In genomic region chr5:110916373-110917049, GRCh38 we compare ENCODE assay signal across 9 cellular contexts.
DNase-seq lines count a peak whose midpoint lies in the region; ATAC-seq and TF ChIP-seq lines count a peak whose summit lies in the region.
"Had no signal": no experiment of that assay in that cellular context is flagged by ENCODE, and none has a peak within 500 bp of the region (broad histone marks: within the 10 kb centered on the region; RNA-seq: fewer than 3 reads in every experiment).

No MANE protein-coding gene starts in this region.

- H3K27ac Mint-ChIP-seq in CD4-positive, alpha-beta memory T cell, result no peak overlapping the region
- no peak overlapping the region for H3K27ac Mint-ChIP-seq in activated CD4-positive, alpha-beta memory T cell treated with anti-CD3 and anti-CD28 coated beads for 36 hours
- H3K27ac Mint-ChIP-seq: activated T-helper 17 cell treated with anti-CD3 and anti-CD28 coated beads, Interleukin-2, amount 50 U/mL, for 72 hours had no signal

- H3K9me3 ChIP-seq in upper lobe of right lung, result no peaks in the 10 kb centered on the region
- H3K9me3 ChIP-seq in CD4-positive, alpha-beta memory T cell (ENCODE audit: control insufficient read depth in 1 of 2, low read length in 2 of 2), result no peaks in the 10 kb centered on the region

- H3K27ac ChIP-seq in upper lobe of right lung, result no peak overlapping the region
- no peak overlapping the region for H3K27ac ChIP-seq in CD4-positive, alpha-beta memory T cell (ENCODE audit: low read depth, low read length)

- CTCF ChIA-PET in CD4-positive, alpha-beta memory T cell (lab: Charles Lee; ENCODE audit: partially characterized antibody), result no interaction called here
- CTCF ChIA-PET in activated CD4-positive, alpha-beta memory T cell treated with anti-CD3 and anti-CD28 coated beads for 36 hours (lab: Charles Lee), result no interaction called here

- H3K4me3 Mint-ChIP-seq in CD4-positive, alpha-beta memory T cell, result no peak overlapping the region
- no peak overlapping the region for H3K4me3 Mint-ChIP-seq in activated CD4-positive, alpha-beta memory T cell treated with anti-CD3 and anti-CD28 coated beads for 36 hours
- H3K4me3 Mint-ChIP-seq: activated T-helper 17 cell treated with anti-CD3 and anti-CD28 coated beads, Interleukin-2, amount 50 U/mL, for 72 hours had no signal

- TF ChIP-seq CTCF in fibroblast of the aortic adventitia (IDR thresholded peaks at IDR 0.05; ENCODE audit: insufficient read depth, low read length) (no peak), upper lobe of right lung (IDR thresholded peaks at IDR 0.05) (no peak)

- no peaks in the 10 kb centered on the region for H3K36me3 Mint-ChIP-seq in CD4-positive, alpha-beta memory T cell
- no peaks in the 10 kb centered on the region for H3K36me3 Mint-ChIP-seq in activated CD4-positive, alpha-beta memory T cell treated with anti-CD3 and anti-CD28 coated beads for 36 hours

- H3K4me1 Mint-ChIP-seq in CD4-positive, alpha-beta memory T cell, result no peaks in the 10 kb centered on the region
- H3K4me1 Mint-ChIP-seq in activated CD4-positive, alpha-beta memory T cell treated with anti-CD3 and anti-CD28 coated beads for 36 hours (ENCODE audit: low read depth), result no peaks in the 10 kb centered on the region
- H3K4me1 Mint-ChIP-seq: activated T-helper 17 cell treated with anti-CD3 and anti-CD28 coated beads, Interleukin-2, amount 50 U/mL, for 72 hours had no signal

- no peaks in the 10 kb centered on the region for H3K36me3 ChIP-seq in upper lobe of right lung
- H3K36me3 ChIP-seq in CD4-positive, alpha-beta memory T cell (ENCODE audit: insufficient read depth, low read length), result no peaks in the 10 kb centered on the region

- peak; percentile 36 for ATAC-seq in upper lobe of right lung
- ATAC-seq: activated T-helper 17 cell treated with anti-CD3 and anti-CD28 coated beads, Interleukin-2, amount 50 U/mL, for 72 hours had no signal

- peak; percentile 14 for DNase-seq in NK-92 treated with Interleukin-12 subunit alpha and Interleukin-12 subunit beta, amount 100 ng/mL, for 24 hours (lab: John Stamatoyannopoulos, UW)
- no peak for DNase-seq in NK-92 (lab: John Stamatoyannopoulos, UW; ENCODE audit: unreplicated experiment)
- peak; percentile 74 to 83 for DNase-seq in NCI-H524 (lab: John Stamatoyannopoulos, UW)
- peak; percentile 96 for DNase-seq in fibroblast of the aortic adventitia (ENCODE audit: low read depth)
- no peak for DNase-seq in upper lobe of right lung
- DNase-seq in CD4-positive, alpha-beta memory T cell, result no peak
- no peak for DNase-seq in cerebellum (ENCODE audit: low spot score)
- no peak for DNase-seq in activated CD4-positive, alpha-beta memory T cell treated with anti-CD3 and anti-CD28 coated beads for 36 hours

- H3K9me3 Mint-ChIP-seq in CD4-positive, alpha-beta memory T cell, result peaks cover 0 to 2% (median 0%) of the 10 kb centered on the region in 8 donors
- H3K9me3 Mint-ChIP-seq in activated CD4-positive, alpha-beta memory T cell treated with anti-CD3 and anti-CD28 coated beads for 36 hours, result no peaks in the 10 kb centered on the region
- H3K9me3 Mint-ChIP-seq: activated T-helper 17 cell treated with anti-CD3 and anti-CD28 coated beads, Interleukin-2, amount 50 U/mL, for 72 hours had no signal

- no peaks in the 10 kb centered on the region for H3K27me3 ChIP-seq in upper lobe of right lung
- H3K27me3 ChIP-seq in CD4-positive, alpha-beta memory T cell (ENCODE audit: insufficient read depth, low read length), result no peaks in the 10 kb centered on the region

- peaks cover 15% of the 10 kb centered on the region for H3K4me1 ChIP-seq in upper lobe of right lung
- H3K4me1 ChIP-seq in CD4-positive, alpha-beta memory T cell (ENCODE audit: insufficient read depth, low read length), result no peaks in the 10 kb centered on the region

- H3K4me3 ChIP-seq in fibroblast of the aortic adventitia (ENCODE audit: low read depth, low read length) (no peak overlapping the region), upper lobe of right lung (no peak overlapping the region)
- no peak overlapping the region for H3K4me3 ChIP-seq in CD4-positive, alpha-beta memory T cell (ENCODE audit: low read length in 2 of 2)

- POLR2A ChIA-PET in CD4-positive, alpha-beta memory T cell (lab: Charles Lee; ENCODE audit: partially characterized antibody), result no interaction called here
- POLR2A ChIA-PET in activated CD4-positive, alpha-beta memory T cell treated with anti-CD3 and anti-CD28 coated beads for 36 hours (lab: Charles Lee), result no interaction called here

- peaks cover 2 to 4% of the 10 kb centered on the region in 2 donors for H3K27me3 Mint-ChIP-seq in CD4-positive, alpha-beta memory T cell
- peaks cover 5% of the 10 kb centered on the region for H3K27me3 Mint-ChIP-seq in activated CD4-positive, alpha-beta memory T cell treated with anti-CD3 and anti-CD28 coated beads for 36 hours

- intact Hi-C loops in upper lobe of right lung (cut with DNase I), result no loop called here
- intact Hi-C loops in CD4-positive, alpha-beta memory T cell (cut with micrococcal nuclease), result no loop called here
- intact Hi-C loops in activated CD4-positive, alpha-beta memory T cell treated with anti-CD3 and anti-CD28 coated beads for 36 hours (cut with micrococcal nuclease), result no loop called here

Comparison
In these comparisons a context has a peak if more than half of its experiments do, and no peak if none do; other contexts are left out.
1. DNase-seq: peak in NK-92 treated with Interleukin-12 subunit alpha and Interleukin-12 subunit beta, amount 100 ng/mL, for 24 hours (single experiment), NCI-H524 (2 of 2) and fibroblast of the aortic adventitia (single experiment); none in NK-92 (single experiment), upper lobe of right lung (single experiment), CD4-positive, alpha-beta memory T cell (0 of 5), cerebellum (single experiment) and activated CD4-positive, alpha-beta memory T cell treated with anti-CD3 and anti-CD28 coated beads for 36 hours (single experiment).